8 cellular contexts compared by ENCODE assay signal in genomic region chr14:95536036-95536577, GRCh38. TPM values are rescaled to one million over a fixed set of nuclear protein-coding genes. Genes with fewer than 3 reads are reported as not detected.
A peak's percentile ranks its signal among the peaks of the same experiment; 100 is the strongest.
DNase-seq lines count a peak whose midpoint lies in the region; ATAC-seq, FAIRE-seq and TF ChIP-seq lines count a peak whose summit lies in the region.

No MANE protein-coding gene starts in this region.

- intact Hi-C loops in dorsolateral prefrontal cortex (cut with DNase I) = no loop called here

- no peaks in the 10 kb centered on the region for H4K20me1 ChIP-seq in neural cell (ENCODE audit: insufficient read depth)

- no peak for ATAC-seq in CD4-positive, CD25-positive, alpha-beta regulatory T cell (ENCODE audit: low read depth in 2 of 2)
- ATAC-seq in GM21381 (IDR thresholded peaks at IDR 0.05; ENCODE audit: unreplicated experiment) (no peak), HG03432 (IDR thresholded peaks at IDR 0.05; ENCODE audit: unreplicated experiment) (no peak)

- peak overlapping the region; percentile 23 to 95 (median 86) for H3K27ac Mint-ChIP-seq in CD4-positive, CD25-positive, alpha-beta regulatory T cell

- no peak for TF ChIP-seq RAD21 in neural cell (conservative IDR thresholded peaks at IDR 0.05)

- TF ChIP-seq EP300 in neural cell (conservative IDR thresholded peaks at IDR 0.05; ENCODE audit: poor library complexity, severe bottlenecking) = no peak

- no peak for FAIRE-seq in GM19239 (lab: Jason Lieb, UNC)

- peaks cover 54% of the 10 kb centered on the region for H3K4me1 ChIP-seq in CD4-positive, CD25-positive, alpha-beta regulatory T cell (ENCODE audit: control insufficient read depth, insufficient read depth, low read length, poor library complexity, severe bottlenecking)

- peak overlapping the region; percentile 74 for H3K9ac ChIP-seq in neural cell (ENCODE audit: low read length)

- TF ChIP-seq CTCF in dorsolateral prefrontal cortex (IDR thresholded peaks at IDR 0.05 in 54 of 56, conservative IDR thresholded peaks at IDR 0.05 in 2 of 56; ENCODE audit: low read depth in 1 of 56, partially characterized antibody in 56 of 56) = no peak
- TF ChIP-seq CTCF in neural cell (IDR thresholded peaks at IDR 0.05; ENCODE audit: poor library complexity, severe bottlenecking) = no peak

- H3K27me3 Mint-ChIP-seq in CD4-positive, CD25-positive, alpha-beta regulatory T cell = no peaks in the 10 kb centered on the region

- no peaks in the 10 kb centered on the region for H3K9me3 ChIP-seq in CD4-positive, CD25-positive, alpha-beta regulatory T cell (ENCODE audit: control insufficient read depth in 2 of 2, low read length in 2 of 2)
- H3K9me3 ChIP-seq in MG63 (no peaks in the 10 kb centered on the region), neural cell (ENCODE audit: low read length) (no peaks in the 10 kb centered on the region)

- H3K4me1 Mint-ChIP-seq in CD4-positive, CD25-positive, alpha-beta regulatory T cell = peaks cover 44 to 80% (median 67%) of the 10 kb centered on the region in 4 donors

- peaks cover 83% of the 10 kb centered on the region for H3K79me2 ChIP-seq in neural cell (replicated peaks; ENCODE audit: insufficient read depth, low read length)

- H3K36me3 Mint-ChIP-seq in CD4-positive, CD25-positive, alpha-beta regulatory T cell = peaks cover 3% of the 10 kb centered on the region

- no peak overlapping the region for H3K27ac ChIP-seq in CD4-positive, CD25-positive, alpha-beta regulatory T cell (ENCODE audit: insufficient read depth, low read length, poor library complexity, severe bottlenecking)
- H3K27ac ChIP-seq in dorsolateral prefrontal cortex = peak overlapping the region in 3 of 59 donors; percentile 9 to 73 (median 70)
- peak overlapping the region; percentile 51 for H3K27ac ChIP-seq in neural cell (ENCODE audit: low read length)

- no peak overlapping the region for H2AFZ ChIP-seq in neural cell (ENCODE audit: low read depth, low read length)

- H3K9me3 Mint-ChIP-seq in CD4-positive, CD25-positive, alpha-beta regulatory T cell = peaks cover 0 to 3% (median 0%) of the 10 kb centered on the region in 7 donors

- H3K4me3 Mint-ChIP-seq in CD4-positive, CD25-positive, alpha-beta regulatory T cell = peak overlapping the region; percentile 90 to 96 (median 93)

- DNase-seq in CD4-positive, CD25-positive, alpha-beta regulatory T cell = no peak
- DNase-seq in MG63 (no peak), dorsolateral prefrontal cortex (no peak), mesenteric fat pad (ENCODE audit: low spot score) (no peak), GM19239 (ENCODE audit: insufficient read length, low spot score) (no peak)

- H3F3A ChIP-seq in neural cell (ENCODE audit: insufficient read depth, low read length, poor library complexity, severe bottlenecking) = peaks cover 4% of the 10 kb centered on the region

- H3K27me3 ChIP-seq in CD4-positive, CD25-positive, alpha-beta regulatory T cell (ENCODE audit: control insufficient read depth, insufficient read depth, low read length) = no peaks in the 10 kb centered on the region
- H3K27me3 ChIP-seq in MG63 (no peaks in the 10 kb centered on the region), dorsolateral prefrontal cortex (no peaks in the 10 kb centered on the region), neural cell (ENCODE audit: insufficient read depth, low read depth, low read length) (no peaks in the 10 kb centered on the region)

- peak overlapping the region; percentile 82 for H3K4me3 ChIP-seq in CD4-positive, CD25-positive, alpha-beta regulatory T cell (ENCODE audit: low read depth, low read length)
- H3K4me3 ChIP-seq in MG63 (peak overlapping the region; percentile 87), dorsolateral prefrontal cortex (peak overlapping the region; percentile 70 to 100 (median 95)), neural cell (ENCODE audit: low read length) (peak overlapping the region; percentile 90)

- no peaks in the 10 kb centered on the region for H3K36me3 ChIP-seq in CD4-positive, CD25-positive, alpha-beta regulatory T cell (ENCODE audit: control insufficient read depth, insufficient read depth, low read length)
- H3K36me3 ChIP-seq in MG63 = peaks cover 13% of the 10 kb centered on the region
- no peaks in the 10 kb centered on the region for H3K36me3 ChIP-seq in neural cell (ENCODE audit: insufficient read depth, low read length)

- no peaks in the 10 kb centered on the region for H3K9me2 ChIP-seq in neural cell (ENCODE audit: insufficient read depth, low read length)

- H3K4me2 ChIP-seq in neural cell (ENCODE audit: low read length) = peak overlapping the region; percentile 74

TF ChIP-seq in neural cell, 6 proteins besides CTCF, POLR2A, EP300 and RAD21:
- no peak for TF ChIP-seq MXI1 (conservative IDR thresholded peaks at IDR 0.05; ENCODE audit: poor library complexity, severe bottlenecking)
- no peak for TF ChIP-seq REST (IDR thresholded peaks at IDR 0.05; ENCODE audit: borderline replicate concordance)
- no peak for TF ChIP-seq POLR2AphosphoS5 (IDR thresholded peaks at IDR 0.05)
- TF ChIP-seq SMC3 (conservative IDR thresholded peaks at IDR 0.05; ENCODE audit: poor library complexity) = no peak
- no peak for TF ChIP-seq TAF1 (IDR thresholded peaks at IDR 0.05; ENCODE audit: low read depth)

RNA-seq across cellular contexts. Expression of gene GLRX5, which starts 1.3 kb away (rescaled TPM):
- total RNA-seq in CD4-positive, CD25-positive, alpha-beta regulatory T cell = 18.1 TPM
- 10 to 100 TPM; 54.2 to 71.9 (median 56.6) TPM for polyA plus RNA-seq in CD4-positive, CD25-positive, alpha-beta regulatory T cell
- total RNA-seq in MG63 (2014; rRNA removed; shearing (Covaris generic); ENCODE audit: low replicate concordance) = 31.5 and 38.1 TPM in 2 replicates
- 10 to 100 TPM; 17.9 to 48.1 (median 33.3) TPM for total RNA-seq in dorsolateral prefrontal cortex
- polyA plus RNA-seq in neural cell = 81.0 and 96.5 TPM in 2 replicates
- polyA minus RNA-seq in neural cell = 28.2 and 29.1 TPM in 2 replicates
- 34.2 TPM for total RNA-seq in mesenteric fat pad

RNA-seq across cellular contexts. Expression of gene SYNE3, which starts 19.7 kb away (rescaled TPM):
- 71.7 TPM for total RNA-seq in CD4-positive, CD25-positive, alpha-beta regulatory T cell
- polyA plus RNA-seq in CD4-positive, CD25-positive, alpha-beta regulatory T cell = 1 to 10 TPM; 2.7 to 6.5 (median 4.1) TPM
- total RNA-seq in MG63 (2014; rRNA removed; shearing (Covaris generic); ENCODE audit: low replicate concordance) = 2.8 TPM in 2 replicates
- total RNA-seq in dorsolateral prefrontal cortex = 10 to 100 TPM in 85 of 120 experiments, 1 to 10 TPM in 35; 5.1 to 41.5 (median 12.5) TPM
- 0.16 and 0.35 TPM in 2 replicates for polyA plus RNA-seq in neural cell
- polyA minus RNA-seq in neural cell = 0.24 and 0.46 TPM in 2 replicates
- 179 TPM for total RNA-seq in mesenteric fat pad
